ENCODE assay signal across 6 cellular contexts in the genomic region with DNA sequence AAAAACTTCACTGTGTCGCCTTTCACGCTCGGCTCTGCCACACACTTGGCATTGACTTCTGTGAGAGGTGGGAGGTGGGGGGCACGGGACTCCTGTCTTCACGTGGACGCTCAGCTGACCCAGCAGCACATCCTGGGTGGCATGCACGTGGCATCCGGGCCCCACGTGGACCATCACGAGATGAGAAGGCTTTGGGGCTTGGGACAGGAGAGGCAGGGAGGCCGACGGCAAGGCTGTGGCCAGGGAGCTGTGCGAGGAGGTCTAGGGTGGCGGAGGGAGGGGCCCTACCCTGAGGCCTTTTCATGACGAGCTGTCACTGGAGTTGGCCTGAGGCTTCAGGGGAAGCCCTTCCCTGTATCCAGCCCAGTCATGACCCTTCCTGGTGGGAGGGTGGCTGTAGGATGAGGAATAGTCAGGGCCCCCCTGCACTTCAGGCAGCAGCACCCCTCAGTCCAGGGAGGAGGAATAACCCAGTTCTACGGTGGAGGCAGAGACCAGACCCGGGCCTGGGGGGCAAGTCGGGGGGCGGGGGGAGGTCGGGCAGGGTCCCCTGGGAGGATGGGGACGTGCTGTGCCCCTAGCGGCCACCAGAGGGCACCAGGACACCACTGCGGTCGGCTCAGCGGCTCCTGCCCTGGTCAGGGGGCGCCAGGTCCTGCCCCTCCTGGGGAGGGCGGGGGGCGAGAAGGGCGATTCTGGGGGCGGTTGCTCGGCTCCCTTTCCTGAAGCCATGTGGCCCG. TPM values are rescaled to one million over a fixed set of nuclear protein-coding genes. Genes with fewer than 3 reads are reported as not detected.
DNase-seq lines count a peak whose midpoint lies in the region; ATAC-seq and TF ChIP-seq lines count a peak whose summit lies in the region.

No MANE protein-coding gene starts in this region.

- no peaks in the 10 kb centered on the region for H3K4me1 ChIP-seq in lung (ENCODE audit: control insufficient read depth in 2 of 2, insufficient read depth in 2 of 2, low read length in 2 of 2)

- peaks cover 0 to 2% of the 10 kb centered on the region in 2 donors for H3K9me3 ChIP-seq in lung (ENCODE audit: control insufficient read depth in 2 of 2, insufficient read depth in 1 of 2, low read length in 1 of 2)

- peaks cover 5% of the 10 kb centered on the region for H3K27me3 ChIP-seq in lung (ENCODE audit: control insufficient read depth, insufficient read depth)

- no peaks in the 10 kb centered on the region for H3K36me3 ChIP-seq in lung (ENCODE audit: control insufficient read depth in 2 of 2, insufficient read depth in 2 of 2, low read length in 2 of 2)

- no peak overlapping the region for H3K4me3 ChIP-seq in lung

- ATAC-seq in Right ventricle myocardium inferior (no peak), lung (ENCODE audit: insufficient read depth, low FRiP score) (no peak)

- H3K27ac ChIP-seq in lung (ENCODE audit: low read depth in 1 of 2, low read length in 1 of 2) = no peak overlapping the region

- in situ Hi-C loops in ACHN (cut with HindIII; ENCODE audit: low pct_ligation_motif_present, low pct_unique_long_range_greater_than_20kb, low sequenced_read_pairs) = no loop called here

- DNase-seq in Right ventricle myocardium inferior (ENCODE audit: missing footprints) = peak; percentile 79
- DNase-seq in cardiac septum (ENCODE audit: low spot score) = no peak
- DNase-seq in activated naive CD4-positive, alpha-beta T cell (lab: John Stamatoyannopoulos, UW) = peak in 3 of 4 experiments; percentile 38 to 66 (median 46)
- DNase-seq in lung (ENCODE audit: low spot score) = no peak
- no peak for DNase-seq in GF-D8 (lab: John Stamatoyannopoulos, UW)
- DNase-seq in ACHN = no peak

- intact Hi-C loops in Right ventricle myocardium inferior (cut with DNase I) (loop anchor here (2.0 kb wide), 1 partner anchor 81 kb away; no protein-coding TSS in a partner anchor), cardiac septum (cut with DNase I) (loop anchor here (1.0 kb wide), 1 partner anchor 80 kb away; no protein-coding TSS in a partner anchor)

- TF ChIP-seq CTCF in lung (IDR thresholded peaks at IDR 0.05; ENCODE audit: control extremely low read depth, extremely low read depth) = peak; percentile 38

- WGBS in lung, 2 donors = 24 to 25% methylated on average over 28 to 32 of the region's 32 CpGs

RNA-seq across cellular contexts. Expression of a gene that starts 2.0 kb away (rescaled TPM):
- total RNA-seq in Right ventricle myocardium inferior (174 TPM), cardiac septum (50.1 TPM), lung (under 1 TPM in 1 of 2 donors, not detected in 1; 0.15 TPM)
- under 1 TPM; 0.06 to 0.45 TPM for polyA plus RNA-seq in lung

RNA-seq across cellular contexts. Expression of a gene that starts 16.0 kb away (rescaled TPM):
- total RNA-seq in Right ventricle myocardium inferior (36.7 TPM), cardiac septum (56.5 TPM), lung (10 to 100 TPM; 13.5 to 47.9 TPM)
- polyA plus RNA-seq in lung = 10 to 100 TPM; 16.6 to 37.7 TPM

RNA-seq across cellular contexts. Expression of a gene that starts 17.6 kb away (rescaled TPM):
- total RNA-seq in Right ventricle myocardium inferior = not detected
- not detected for total RNA-seq in cardiac septum
- total RNA-seq in lung = 1 to 10 TPM; 2.0 to 5.1 TPM
- 1 to 10 TPM; 2.0 to 2.8 TPM for polyA plus RNA-seq in lung

RNA-seq across cellular contexts. Expression of a gene that starts 23.5 kb away (rescaled TPM):
- total RNA-seq in Right ventricle myocardium inferior (7.0 TPM), cardiac septum (4.8 TPM), lung (10 to 100 TPM in 1 of 2 donors, 1 to 10 TPM in 1; 10.0 to 15.1 TPM)
- polyA plus RNA-seq in lung = 10 to 100 TPM; 10.9 to 15.2 TPM

RNA-seq across cellular contexts. Expression of a gene that starts 24.9 kb away (rescaled TPM):
- total RNA-seq in Right ventricle myocardium inferior (41.7 TPM), cardiac septum (39.0 TPM), lung (10 to 100 TPM; 39.0 to 74.2 TPM)
- 10 to 100 TPM; 61.2 to 86.6 TPM for polyA plus RNA-seq in lung

Comparison
In these comparisons a context has a peak if more than half of its experiments do, and no peak if none do; other contexts are left out.
1. DNase-seq: peak in Right ventricle myocardium inferior (single experiment) and activated naive CD4-positive, alpha-beta T cell (3 of 4); none in cardiac septum (single experiment), lung (single experiment), GF-D8 (single experiment) and ACHN (single experiment).
2. RNA of a gene that starts 2.0 kb away (total RNA-seq): 174 TPM in Right ventricle myocardium inferior (single experiment) and 50.1 TPM in cardiac septum (single experiment); 0.15 TPM in lung; every median in the first group is over 10 times any median in the second.